ENCODE assay signal across 15 cellular contexts in the genomic region with DNA sequence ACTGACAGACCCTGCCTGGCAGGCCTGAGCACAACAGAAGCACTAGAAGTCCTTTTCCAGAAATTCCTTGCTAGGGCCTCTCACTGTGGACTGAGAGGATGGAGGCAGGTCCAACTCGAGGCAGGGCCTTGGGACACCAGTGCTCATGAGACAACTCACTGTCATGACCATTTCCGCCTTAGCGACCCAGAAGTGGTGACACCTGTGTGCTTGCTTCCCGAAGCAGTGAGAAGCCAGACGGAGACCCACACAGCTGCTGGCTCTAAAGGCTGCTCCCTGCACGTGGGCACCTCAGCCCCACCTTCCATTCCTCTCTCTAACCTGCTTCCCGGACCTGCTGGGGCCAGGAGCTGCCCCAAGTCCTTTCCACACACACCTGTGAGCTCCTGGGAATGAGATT. TPM values are rescaled to one million over a fixed set of nuclear protein-coding genes. Genes with fewer than 3 reads are reported as not detected.
A peak's percentile ranks its signal among the peaks of the same experiment; 100 is the strongest.
DNase-seq lines count a peak whose midpoint lies in the region; ATAC-seq and TF ChIP-seq lines count a peak whose summit lies in the region.
"Had no signal": no experiment of that assay in that cellular context is flagged by ENCODE, and none has a peak within 500 bp of the region (broad histone marks: within the 10 kb centered on the region; RNA-seq: fewer than 3 reads in every experiment).

No MANE protein-coding gene starts in this region.

- H3K36me3 ChIP-seq in NT2/D1 (ENCODE audit: insufficient read depth, insufficient read length, low read length), result no peaks in the 10 kb centered on the region

- peak; percentile 21 for ATAC-seq in GM18505 (IDR thresholded peaks at IDR 0.05; ENCODE audit: unreplicated experiment)
- peak; percentile 6 for ATAC-seq in HG02610 (IDR thresholded peaks at IDR 0.05; ENCODE audit: unreplicated experiment)
- ATAC-seq in naive B cell (ENCODE audit: low read depth in 2 of 2), result peak; percentile 35 to 49
- ATAC-seq: SK-N-SH treated with all-trans-retinoic acid at 6 μM for 48 hours had no signal

- DNase-seq in NT2/D1 (ENCODE audit: low read depth, low spot score) (no peak), naive B cell (peak; percentile 16), GM19240 (ENCODE audit: insufficient read length, low spot score) (no peak), H4 (ENCODE audit: low spot score) (no peak)
- no peak for DNase-seq in activated CD4-positive, alpha-beta memory T cell treated with anti-CD3 and anti-CD28 coated beads, Interleukin-2, amount 10 ng/mL, durations not matched to agents 7 days and 5 days
- DNase-seq: activated CD4-positive, alpha-beta T cell treated with anti-CD3 and anti-CD28 coated beads for 1 hour; activated naive CD4-positive, alpha-beta T cell treated with Interleukin-2 at 50 U/mL for 16 hours; COR-L47; erythroblast; hippocampal formation; midbrain had no signal

- H3K27me3 ChIP-seq in NT2/D1 (ENCODE audit: insufficient read depth, insufficient read length), result peaks cover 20% of the 10 kb centered on the region

- peaks cover 29 to 60% (median 33%) of the 10 kb centered on the region in 3 donors for H3K4me1 Mint-ChIP-seq in naive B cell
- no peaks in the 10 kb centered on the region for H3K4me1 Mint-ChIP-seq in activated CD4-positive, alpha-beta memory T cell treated with anti-CD3 and anti-CD28 coated beads, Interleukin-2, amount 10 ng/mL, durations not matched to agents 7 days and 5 days
- H3K4me1 Mint-ChIP-seq: central memory CD8-positive, alpha-beta T cell had no signal

- no peaks in the 10 kb centered on the region for H3K27me3 Mint-ChIP-seq in naive B cell
- H3K27me3 Mint-ChIP-seq in activated CD4-positive, alpha-beta memory T cell treated with anti-CD3 and anti-CD28 coated beads, Interleukin-2, amount 10 ng/mL, durations not matched to agents 7 days and 5 days, result no peaks in the 10 kb centered on the region
- H3K27me3 Mint-ChIP-seq: central memory CD8-positive, alpha-beta T cell had no signal

- H3K4me3 Mint-ChIP-seq in naive B cell, result peak overlapping the region in 6 of 8 donors; percentile 9 to 79 (median 70)
- no peak overlapping the region for H3K4me3 Mint-ChIP-seq in activated CD4-positive, alpha-beta memory T cell treated with anti-CD3 and anti-CD28 coated beads, Interleukin-2, amount 10 ng/mL, durations not matched to agents 7 days and 5 days
- H3K4me3 Mint-ChIP-seq: central memory CD8-positive, alpha-beta T cell had no signal

- H3K9me3 ChIP-seq in NT2/D1 (ENCODE audit: insufficient read depth, low read length), result no peaks in the 10 kb centered on the region

- H3K36me3 Mint-ChIP-seq in naive B cell, result no peaks in the 10 kb centered on the region
- peaks cover 3% of the 10 kb centered on the region for H3K36me3 Mint-ChIP-seq in activated CD4-positive, alpha-beta memory T cell treated with anti-CD3 and anti-CD28 coated beads, Interleukin-2, amount 10 ng/mL, durations not matched to agents 7 days and 5 days (ENCODE audit: low read depth)

- TF ChIP-seq POLR2A in GM18505 (IDR thresholded peaks at IDR 0.05; ENCODE audit: borderline replicate concordance, extremely low read depth, insufficient read depth, insufficient read length), result no peak

- peak overlapping the region; percentile 66 to 98 (median 90) for H3K27ac Mint-ChIP-seq in naive B cell
- H3K27ac Mint-ChIP-seq in activated CD4-positive, alpha-beta memory T cell treated with anti-CD3 and anti-CD28 coated beads, Interleukin-2, amount 10 ng/mL, durations not matched to agents 7 days and 5 days, result no peak overlapping the region

- POLR2A ChIA-PET in activated CD4-positive, alpha-beta memory T cell treated with anti-CD3 and anti-CD28 coated beads, Interleukin-2, amount 10 ng/mL, durations not matched to agents 7 days and 5 days (lab: Charles Lee), result no interaction called here

- no peaks in the 10 kb centered on the region for H3K9me3 Mint-ChIP-seq in naive B cell
- H3K9me3 Mint-ChIP-seq in activated CD4-positive, alpha-beta memory T cell treated with anti-CD3 and anti-CD28 coated beads, Interleukin-2, amount 10 ng/mL, durations not matched to agents 7 days and 5 days, result no peaks in the 10 kb centered on the region
- H3K9me3 Mint-ChIP-seq: central memory CD8-positive, alpha-beta T cell had no signal

- CTCF ChIA-PET in activated CD4-positive, alpha-beta memory T cell treated with anti-CD3 and anti-CD28 coated beads, Interleukin-2, amount 10 ng/mL, durations not matched to agents 7 days and 5 days (lab: Charles Lee), result interaction anchor here (1.7 kb wide), 1 partner anchor 40 kb away, joined by 5 read pairs; no protein-coding TSS in a partner anchor

- no peak overlapping the region for H3K4me3 ChIP-seq in NT2/D1 (ENCODE audit: insufficient read length, low read depth)

- peaks cover 19% of the 10 kb centered on the region for H3K4me1 ChIP-seq in NT2/D1 (ENCODE audit: insufficient read depth, insufficient read length)

- peak overlapping the region; percentile 53 for H3K9ac ChIP-seq in NT2/D1 (ENCODE audit: insufficient read length, low read depth)

RNA-seq across cellular contexts. Expression of gene KCNC4, which starts 33.0 kb away (rescaled TPM):
- 1 to 10 TPM; 1.1 to 2.4 (median 1.3) TPM for polyA plus RNA-seq in naive B cell (ENCODE audit: low read depth in 6 of 6)
- total RNA-seq in H4 (2014; rRNA removed; shearing (Covaris generic)), result 0.12 and 0.72 TPM in 2 replicates
- total RNA-seq in activated CD4-positive, alpha-beta memory T cell treated with anti-CD3 and anti-CD28 coated beads, Interleukin-2, amount 10 ng/mL, durations not matched to agents 7 days and 5 days, result 1 to 10 TPM; 6.8 to 8.1 TPM
